ENCODE assay signal across 3 cellular contexts in the genomic region with DNA sequence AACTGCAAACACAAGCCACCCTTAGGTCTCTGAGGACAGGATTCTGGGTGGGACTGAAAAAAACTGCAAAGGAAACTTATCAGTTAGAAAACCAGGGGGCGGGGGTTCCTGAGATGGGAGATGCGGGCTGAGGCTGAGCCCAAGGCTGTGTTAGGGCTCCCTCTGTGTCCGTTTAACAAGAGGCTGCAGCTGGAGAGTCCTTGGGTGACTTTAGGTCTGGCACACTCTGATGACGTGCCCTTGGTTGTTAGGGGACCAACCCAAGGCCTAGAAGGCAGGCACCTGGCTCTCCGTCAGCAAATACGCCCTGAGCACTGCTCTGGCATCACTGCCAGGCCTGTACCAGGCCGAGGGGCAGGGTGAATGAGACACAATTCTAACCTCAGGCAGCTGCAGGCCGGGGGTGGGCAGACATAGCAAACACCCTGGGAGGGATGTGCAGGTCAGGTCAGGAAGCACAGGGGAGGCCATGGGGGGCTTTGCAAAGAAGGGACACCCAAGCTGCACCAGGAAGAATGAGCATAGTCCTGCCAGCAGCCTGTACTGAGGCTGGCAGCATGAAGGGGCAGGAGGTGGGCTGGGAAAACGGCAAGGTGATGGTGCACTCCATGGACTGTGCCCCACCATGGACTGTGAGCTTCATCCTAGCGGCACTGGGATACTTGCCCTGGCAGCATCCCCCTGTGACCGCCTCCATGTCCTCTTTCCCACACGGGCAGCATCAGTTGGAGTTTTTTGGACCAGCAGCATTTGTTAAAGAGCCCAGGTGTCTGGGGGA.
TF ChIP-seq lines count a peak whose summit lies in the region.

No MANE protein-coding gene starts in this region.

TF ChIP-seq in HEK293, 187 proteins besides CTCF, POLR2A, EP300 and RAD21 (continued from another document):
- 0 out of 2 replicates have a peak, but pooled peaks have one; percentile 16 for TF ChIP-seq GLIS1 (tag by site-specific recombination; IDR thresholded peaks at IDR 0.05)

TF ChIP-seq in WTC11, 78 proteins besides CTCF, POLR2A, EP300 and RAD21 (continued from another document):
- TF ChIP-seq, protein P1, sequence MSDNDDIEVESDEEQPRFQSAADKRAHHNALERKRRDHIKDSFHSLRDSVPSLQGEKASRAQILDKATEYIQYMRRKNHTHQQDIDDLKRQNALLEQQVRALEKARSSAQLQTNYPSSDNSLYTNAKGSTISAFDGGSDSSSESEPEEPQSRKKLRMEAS (CRISPR knock-in tag; IDR thresholded peaks at IDR 0.05), result no peak
- TF ChIP-seq SMAD3 (CRISPR knock-in tag; IDR thresholded peaks at IDR 0.05; ENCODE audit: borderline replicate concordance), result no peak
- no peak for TF ChIP-seq NFATC4 (CRISPR knock-in tag; IDR thresholded peaks at IDR 0.05)
- TF ChIP-seq ZNF671 (CRISPR knock-in tag; IDR thresholded peaks at IDR 0.05), result no peak
- no peak for TF ChIP-seq ELF4 (CRISPR knock-in tag; IDR thresholded peaks at IDR 0.05; ENCODE audit: low read depth)
- TF ChIP-seq ZNF263 (CRISPR knock-in tag; IDR thresholded peaks at IDR 0.05; ENCODE audit: low read depth), result no peak

TF ChIP-seq in SK-N-SH treated with all-trans-retinoic acid at 6 μM for 48 hours, 23 proteins besides CTCF, POLR2A, EP300 and RAD21 (continued from another document):
- TF ChIP-seq, protein P2, sequence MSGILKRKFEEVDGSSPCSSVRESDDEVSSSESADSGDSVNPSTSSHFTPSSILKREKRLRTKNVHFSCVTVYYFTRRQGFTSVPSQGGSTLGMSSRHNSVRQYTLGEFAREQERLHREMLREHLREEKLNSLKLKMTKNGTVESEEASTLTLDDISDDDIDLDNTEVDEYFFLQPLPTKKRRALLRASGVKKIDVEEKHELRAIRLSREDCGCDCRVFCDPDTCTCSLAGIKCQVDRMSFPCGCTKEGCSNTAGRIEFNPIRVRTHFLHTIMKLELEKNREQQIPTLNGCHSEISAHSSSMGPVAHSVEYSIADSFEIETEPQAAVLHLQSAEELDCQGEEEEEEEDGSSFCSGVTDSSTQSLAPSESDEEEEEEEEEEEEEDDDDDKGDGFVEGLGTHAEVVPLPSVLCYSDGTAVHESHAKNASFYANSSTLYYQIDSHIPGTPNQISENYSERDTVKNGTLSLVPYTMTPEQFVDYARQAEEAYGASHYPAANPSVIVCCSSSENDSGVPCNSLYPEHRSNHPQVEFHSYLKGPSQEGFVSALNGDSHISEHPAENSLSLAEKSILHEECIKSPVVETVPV (CRISPR knock-in tag; IDR thresholded peaks at IDR 0.05), result no peak
- no peak for TF ChIP-seq ZNF70 (CRISPR knock-in tag; IDR thresholded peaks at IDR 0.05)
- no peak for TF ChIP-seq SNAI2 (CRISPR knock-in tag; IDR thresholded peaks at IDR 0.05)
- TF ChIP-seq TOX (CRISPR knock-in tag; IDR thresholded peaks at IDR 0.05; ENCODE audit: borderline replicate concordance), result no peak
- TF ChIP-seq GLIS3 (CRISPR knock-in tag; IDR thresholded peaks at IDR 0.05), result no peak
- TF ChIP-seq ZC3H10 (CRISPR knock-in tag; IDR thresholded peaks at IDR 0.05), result no peak
- TF ChIP-seq, protein P3, sequence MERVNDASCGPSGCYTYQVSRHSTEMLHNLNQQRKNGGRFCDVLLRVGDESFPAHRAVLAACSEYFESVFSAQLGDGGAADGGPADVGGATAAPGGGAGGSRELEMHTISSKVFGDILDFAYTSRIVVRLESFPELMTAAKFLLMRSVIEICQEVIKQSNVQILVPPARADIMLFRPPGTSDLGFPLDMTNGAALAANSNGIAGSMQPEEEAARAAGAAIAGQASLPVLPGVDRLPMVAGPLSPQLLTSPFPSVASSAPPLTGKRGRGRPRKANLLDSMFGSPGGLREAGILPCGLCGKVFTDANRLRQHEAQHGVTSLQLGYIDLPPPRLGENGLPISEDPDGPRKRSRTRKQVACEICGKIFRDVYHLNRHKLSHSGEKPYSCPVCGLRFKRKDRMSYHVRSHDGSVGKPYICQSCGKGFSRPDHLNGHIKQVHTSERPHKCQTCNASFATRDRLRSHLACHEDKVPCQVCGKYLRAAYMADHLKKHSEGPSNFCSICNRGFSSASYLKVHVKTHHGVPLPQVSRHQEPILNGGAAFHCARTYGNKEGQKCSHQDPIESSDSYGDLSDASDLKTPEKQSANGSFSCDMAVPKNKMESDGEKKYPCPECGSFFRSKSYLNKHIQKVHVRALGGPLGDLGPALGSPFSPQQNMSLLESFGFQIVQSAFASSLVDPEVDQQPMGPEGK (CRISPR knock-in tag; IDR thresholded peaks at IDR 0.05; ENCODE audit: borderline replicate concordance), result no peak
- no peak for TF ChIP-seq ESRRG (CRISPR knock-in tag; IDR thresholded peaks at IDR 0.05)
